ENCODE assay signal across 8 cellular contexts in the genomic region with DNA sequence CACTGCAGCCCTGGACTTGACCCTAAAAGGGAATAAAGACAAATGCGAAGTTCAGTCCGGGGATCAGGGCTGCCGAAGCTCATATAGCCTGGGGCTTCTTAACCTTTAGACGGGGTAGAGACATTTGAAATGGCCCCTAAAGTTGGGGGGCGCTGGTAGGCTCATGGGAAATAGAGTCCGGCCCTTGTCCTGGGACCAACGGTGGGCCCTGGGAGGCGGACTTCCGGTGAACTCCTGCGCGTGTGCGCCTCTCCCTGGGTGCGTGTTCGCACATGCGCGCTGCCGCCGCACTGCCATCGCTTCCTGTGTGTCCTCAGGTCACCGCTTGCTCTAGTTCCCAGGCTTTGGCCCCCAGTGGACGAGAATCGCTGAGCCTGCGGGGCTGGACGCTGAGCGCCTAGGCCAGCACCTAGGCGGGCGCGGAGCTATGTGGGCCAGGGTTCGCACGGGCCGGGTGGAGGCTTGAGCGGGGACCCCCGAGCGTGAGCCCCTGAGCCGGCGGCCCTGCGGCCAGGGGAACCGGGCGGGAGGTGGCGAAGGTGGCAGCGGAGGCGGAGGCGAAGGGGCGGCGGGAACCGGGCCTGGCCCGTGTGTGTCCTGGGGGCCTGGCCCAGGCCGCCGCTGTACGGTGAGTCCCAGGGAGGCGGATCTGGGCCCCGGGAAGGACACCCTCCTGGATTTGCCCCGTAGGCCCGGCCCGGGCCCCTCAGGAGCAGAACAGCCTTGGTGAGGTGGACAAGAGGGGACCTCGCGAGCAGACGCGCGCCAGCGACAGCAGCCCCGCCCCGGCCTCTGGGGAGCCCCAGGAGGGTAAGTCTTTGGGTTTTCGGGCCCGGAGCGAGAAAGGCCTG. TPM values are rescaled to one million over a fixed set of nuclear protein-coding genes. Genes with fewer than 3 reads are reported as not detected.
DNase-seq lines count a peak whose midpoint lies in the region; ATAC-seq, FAIRE-seq and TF ChIP-seq lines count a peak whose summit lies in the region.

No MANE protein-coding gene starts in this region.

- H2BK12ac ChIP-seq in H1 (ENCODE audit: low read depth, low read length), result no peak overlapping the region

- peak in 1 of 2 experiments; percentile 15; a peak in 2 of 4 replicates for TF ChIP-seq RAD21 in H1 (IDR thresholded peaks at IDR 0.05 in 1 of 2, conservative IDR thresholded peaks at IDR 0.05 in 1 of 2; ENCODE audit: low read depth in 2 of 2, low read length in 2 of 2)

- peak overlapping the region; percentile 66 to 96 (median 89) for H3K27ac Mint-ChIP-seq in CD8-positive, alpha-beta memory T cell

- no peak overlapping the region for H2BK20ac ChIP-seq in H1 (ENCODE audit: low read length)

- peaks cover 5% of the 10 kb centered on the region for H3K36me3 ChIP-seq in CD8-positive, alpha-beta memory T cell (ENCODE audit: insufficient read depth, low read length)
- H3K36me3 ChIP-seq in H1 (ENCODE audit: control insufficient read depth in 2 of 4, insufficient read depth in 4 of 4, low read length in 3 of 4) (peaks cover 0 to 18% (median 8%) of the 10 kb centered on the region in 4 experiments; a peak in 4 of 8 replicates), mesendoderm (ENCODE audit: control insufficient read depth, insufficient read depth, low read length) (no peaks in the 10 kb centered on the region)

- H4K91ac ChIP-seq in H1 (replicated peaks; ENCODE audit: insufficient read length, low read length), result no peak overlapping the region

- H3K4ac ChIP-seq in H1 (replicated peaks; ENCODE audit: insufficient read length, low read depth, low read length) (no peak overlapping the region), mesendoderm (ENCODE audit: low read depth, low read length) (peak overlapping the region; percentile 65)

- H3K4me2 ChIP-seq in H1 (ENCODE audit: insufficient read depth in 1 of 2, low read depth in 2 of 2, low read length in 2 of 2), result peak overlapping the region; percentile 52 to 76
- H3K4me2 ChIP-seq in mesendoderm (ENCODE audit: low read length), result peak overlapping the region; percentile 25

- no peak overlapping the region for H2BK15ac ChIP-seq in H1 (ENCODE audit: low read length)
- no peak overlapping the region for H2BK15ac ChIP-seq in mesendoderm (replicated peaks; ENCODE audit: low read depth)

- no peak for TF ChIP-seq CTCF in HL-60 (IDR thresholded peaks at IDR 0.05; ENCODE audit: insufficient read depth, low read length)
- TF ChIP-seq CTCF in H1 (IDR thresholded peaks at IDR 0.05; ENCODE audit: control extremely low read depth in 1 of 3, insufficient read depth in 1 of 3, low read depth in 1 of 3, low read length in 3 of 3), result no peak

- H3K56ac ChIP-seq in H1 (replicated peaks; ENCODE audit: insufficient read length, low read depth, low read length) (no peak overlapping the region), mesendoderm (ENCODE audit: low read length) (peak overlapping the region; percentile 94)

- H2AFZ ChIP-seq in H1 (ENCODE audit: low read length), result no peak overlapping the region

- peaks cover 2 to 3% of the 10 kb centered on the region in 2 donors for H3K27me3 Mint-ChIP-seq in CD8-positive, alpha-beta memory T cell

- peak overlapping the region; percentile 89 for H4K8ac ChIP-seq in H1 (ENCODE audit: extremely low read depth, insufficient read depth, low read length)
- H4K8ac ChIP-seq in mesendoderm (ENCODE audit: low read depth, low read length), result no peak overlapping the region

- CTCF ChIA-PET in CD8-positive, alpha-beta memory T cell (lab: Charles Lee), result no interaction called here
- CTCF ChIA-PET in H1 (lab: Charles Lee; ENCODE audit: partially characterized antibody), result interaction anchor here (0.8 to 1.1 kb wide), 2 partner anchors 11 to 108 kb away, joined by 3 read pairs; no protein-coding TSS in a partner anchor

- peaks cover 0 to 2% of the 10 kb centered on the region in 2 experiments for H4K20me1 ChIP-seq in H1 (replicated peaks in 1 of 2; ENCODE audit: control insufficient read depth in 1 of 2, insufficient read depth in 2 of 2, low read length in 2 of 2)

- peak; percentile 95 for ATAC-seq in GM19463 (IDR thresholded peaks at IDR 0.05; ENCODE audit: unreplicated experiment)

- no peak; a peak in 1 of 3 replicates for TF ChIP-seq EP300 in H1 (IDR thresholded peaks at IDR 0.05; ENCODE audit: borderline replicate concordance in 1 of 2, low read depth in 2 of 2, low read length in 2 of 2)

- WGBS in H1 (ENCODE audit: extremely low coverage in 1 of 2, insufficient coverage in 1 of 2, insufficient read length in 1 of 2, insufficient replicate concordance in 2 of 2, low coverage in 1 of 2, low lambda C conversion rate in 2 of 2, missing lambda C conversion rate in 1 of 2), 2 experiments, result 0% methylated on average over 58 of the region's 66 CpGs; no CpG with 5 or more reads in 1 of the 2 experiments
- WGBS in mesendoderm (ENCODE audit: extremely low coverage, insufficient coverage, low lambda C conversion rate), result no CpG with 5 or more reads among the region's 66 CpGs

- H4K5ac ChIP-seq in H1 (ENCODE audit: insufficient read length, low read depth, low read length) (peak overlapping the region; percentile 87), mesendoderm (ENCODE audit: low read length) (no peak overlapping the region)

- no peaks in the 10 kb centered on the region for H3K9me3 ChIP-seq in CD8-positive, alpha-beta memory T cell (ENCODE audit: low read length)
- no peaks in the 10 kb centered on the region for H3K9me3 ChIP-seq in H1 (ENCODE audit: insufficient read depth in 2 of 2, low read depth in 1 of 2, low read length in 1 of 2)

- H2AK5ac ChIP-seq in H1 (ENCODE audit: low read depth, low read length), result no peak overlapping the region
- no peak overlapping the region for H2AK5ac ChIP-seq in mesendoderm (ENCODE audit: low read length)

- DNase-seq in CD8-positive, alpha-beta memory T cell, result peak; percentile 67 to 87 (median 77)
- DNase-seq in HL-60 (ENCODE audit: low read depth in 1 of 2, low spot score in 1 of 2) (peak; percentile 86 to 92), H1 (ENCODE audit: low read depth in 1 of 2, low spot score in 2 of 2) (peak; percentile 93), mesendoderm (peak; percentile 97)
- DNase-seq in NK-92 treated with Interleukin-12 subunit alpha and Interleukin-12 subunit beta, amount 100 ng/mL, for 24 hours (lab: John Stamatoyannopoulos, UW), result peak; percentile 74
- peak; percentile 61 to 70 (median 67) for DNase-seq in activated CD8-positive, alpha-beta memory T cell treated with anti-CD3 and anti-CD28 coated beads for 48 hours (ENCODE audit: low read depth in 2 of 3, low spot score in 2 of 3)
- peak; percentile 68 for DNase-seq in stimulated activated CD8-positive, alpha-beta memory T cell treated with anti-CD3 and anti-CD28 coated beads, Interleukin-12 subunit alpha, Interleukin-12 subunit beta, amount 100 ng/mL, for 4 hours (ENCODE audit: low read depth)

- H3K14ac ChIP-seq in H1 (ENCODE audit: insufficient read length), result no peak overlapping the region

- H3K4me1 Mint-ChIP-seq in CD8-positive, alpha-beta memory T cell, result peaks cover 19 to 37% (median 27%) of the 10 kb centered on the region in 3 donors

- no peak for FAIRE-seq in H1 (lab: Jason Lieb, UNC)

- H3K79me2 ChIP-seq in H1 (ENCODE audit: control insufficient read depth in 1 of 2, insufficient read depth in 2 of 2, low read length in 2 of 2) (peaks cover 0 to 20% of the 10 kb centered on the region in 2 experiments; a peak in 2 of 4 replicates), mesendoderm (ENCODE audit: control insufficient read depth, insufficient read depth, low read length) (peaks cover 9% of the 10 kb centered on the region)

- H3K23me2 ChIP-seq in H1 (ENCODE audit: low read depth, low read length), result peaks cover 2% of the 10 kb centered on the region; the same call in 1 of the 2 replicates

- peaks cover 3 to 40% (median 12%) of the 10 kb centered on the region in 3 donors for H3K36me3 Mint-ChIP-seq in CD8-positive, alpha-beta memory T cell

- H2BK120ac ChIP-seq in H1 (replicated peaks; ENCODE audit: low read depth, low read length) (no peak overlapping the region), mesendoderm (ENCODE audit: low read depth, low read length) (no peak overlapping the region)

- peak overlapping the region; percentile 85 for H3K27ac ChIP-seq in CD8-positive, alpha-beta memory T cell (ENCODE audit: low read depth, low read length)
- H3K27ac ChIP-seq in HL-60 (replicated peaks), result peak overlapping the region; percentile 77
- H3K27ac ChIP-seq in H1 (ENCODE audit: low read depth, low read length), result peak overlapping the region; percentile 21; the same call in 1 of the 2 replicates
- no peak overlapping the region for H3K27ac ChIP-seq in mesendoderm (ENCODE audit: low read depth, low read length)

- H2BK5ac ChIP-seq in H1 (ENCODE audit: low read depth, low read length), result no peak overlapping the region; the same call in 1 of the 2 replicates
- H2BK5ac ChIP-seq in mesendoderm (ENCODE audit: low read length), result no peak overlapping the region

- peak overlapping the region; percentile 75 for H3K4me3 ChIP-seq in CD8-positive, alpha-beta memory T cell (ENCODE audit: low read length)
- H3K4me3 ChIP-seq in HL-60 (replicated peaks; ENCODE audit: insufficient read depth, low read length) (peak overlapping the region; percentile 81), H1 (ENCODE audit: extremely low read depth in 1 of 4, insufficient read depth in 2 of 4, low read depth in 3 of 4, low read length in 4 of 4) (peak overlapping the region; percentile 68 to 96 (median 82)), mesendoderm (ENCODE audit: low read length) (peak overlapping the region; percentile 90)

- H3K9me3 Mint-ChIP-seq in CD8-positive, alpha-beta memory T cell, result no peaks in the 10 kb centered on the region

- no peak overlapping the region for H3K23ac ChIP-seq in H1 (ENCODE audit: insufficient read length)
- H3K23ac ChIP-seq in mesendoderm (ENCODE audit: low read length), result no peak overlapping the region

- peak overlapping the region; percentile 57 to 74 (median 60); a peak in 6 of 7 replicates for H3K9ac ChIP-seq in H1 (replicated peaks in 1 of 4; ENCODE audit: extremely low read depth in 1 of 4, low read depth in 3 of 4, low read length in 3 of 4)
- H3K9ac ChIP-seq in mesendoderm (ENCODE audit: low read length), result peak overlapping the region; percentile 94

- no peaks in the 10 kb centered on the region for H3K27me3 ChIP-seq in CD8-positive, alpha-beta memory T cell (ENCODE audit: insufficient read depth, low read length, poor library complexity, severe bottlenecking)
- H3K27me3 ChIP-seq in HL-60 (ENCODE audit: insufficient read depth, poor library complexity, severe bottlenecking), result no peaks in the 10 kb centered on the region
- H3K27me3 ChIP-seq in H1 (replicated peaks in 1 of 4; ENCODE audit: control insufficient read depth in 3 of 4, extremely low read depth in 1 of 4, insufficient read depth in 3 of 4, low read length in 3 of 4), result no peaks in the 10 kb centered on the region
- H3K27me3 ChIP-seq in mesendoderm (ENCODE audit: insufficient read depth, low read length, poor library complexity), result no peaks in the 10 kb centered on the region

- H3K18ac ChIP-seq in H1 (ENCODE audit: extremely low read depth, low read length) (no peak overlapping the region), mesendoderm (ENCODE audit: low read length) (peak overlapping the region; percentile 23)

- H3K79me1 ChIP-seq in H1 (ENCODE audit: low read depth, low read length) (no peaks in the 10 kb centered on the region), mesendoderm (ENCODE audit: low read length) (no peaks in the 10 kb centered on the region)

- peak in 1 of 2 experiments; percentile 60; a peak in 1 of 3 replicates for TF ChIP-seq POLR2A in H1 (IDR thresholded peaks at IDR 0.05; ENCODE audit: control extremely low read depth in 1 of 2, low read depth in 2 of 2, low read length in 2 of 2)

- H3K4me3 Mint-ChIP-seq in CD8-positive, alpha-beta memory T cell, result peak overlapping the region; percentile 88 to 98 (median 92)

- POLR2A ChIA-PET in CD8-positive, alpha-beta memory T cell (lab: Charles Lee), result no interaction called here
- POLR2A ChIA-PET in H1 (lab: Charles Lee; ENCODE audit: partially characterized antibody), result interaction anchor here (1.2 kb wide), 1 partner anchor 88 kb away, joined by 4 read pairs; no protein-coding TSS in a partner anchor

- H3K4me1 ChIP-seq in CD8-positive, alpha-beta memory T cell (ENCODE audit: insufficient read depth, low read length), result peaks cover 12% of the 10 kb centered on the region
- H3K4me1 ChIP-seq in H1 (replicated peaks in 1 of 4; ENCODE audit: control insufficient read depth in 3 of 4, insufficient read depth in 4 of 4, low read length in 3 of 4) (peaks cover 0 to 4% (median 0%) of the 10 kb centered on the region in 4 experiments; a peak in 1 of 7 replicates), mesendoderm (ENCODE audit: control insufficient read depth, low read depth, low read length) (no peaks in the 10 kb centered on the region)

RNA-seq across cellular contexts. Expression of gene ZNF12, which starts 23.0 kb away (rescaled TPM):
- 10 to 100 TPM; 18.8 to 19.4 TPM for total RNA-seq in CD8-positive, alpha-beta memory T cell
- polyA plus RNA-seq in CD8-positive, alpha-beta memory T cell, result 34.5 TPM
- total RNA-seq in H1 (2021; fragmentation: NEBNext Ultra II Directional; extraction: Animal tissue kit (Norgen Biotek cat#: 25700)), result 16.2 and 16.8 TPM in 2 replicates
- 5.0 and 6.7 TPM in 2 replicates for polyA plus RNA-seq in H1 (2011; rRNA removed)
- polyA plus RNA-seq in H1 (2011; cell fraction: cytosol; rRNA removed), result 8.1 TPM
- polyA plus RNA-seq in H1 (2011; cell fraction: nucleus; rRNA removed), result 13.2 TPM
- polyA plus RNA-seq in H1 (2012, experiment 1 of 2), result 4.8 to 10.1 TPM (median 6.5 TPM) in 4 replicates
- polyA plus RNA-seq in H1 (2012, experiment 2 of 2), result 0.54 TPM
- 10.3 TPM for polyA plus RNA-seq in H1 (2013, experiment 1 of 2)
- 10.2 TPM for polyA plus RNA-seq in H1 (2013, experiment 2 of 2)
- polyA minus RNA-seq in H1 (2011; rRNA and poly(A)+ RNA removed), result 12.9 and 21.0 TPM in 2 replicates
- polyA minus RNA-seq in H1 (2011; cell fraction: cytosol; rRNA and poly(A)+ RNA removed), result 16.0 TPM
- 23.3 TPM for polyA minus RNA-seq in H1 (2011; cell fraction: nucleus; rRNA and poly(A)+ RNA removed)
- 8.4 TPM for polyA plus RNA-seq in mesendoderm (2013, experiment 1 of 2)
- polyA plus RNA-seq in mesendoderm (2013, experiment 2 of 2), result 7.7 TPM

RNA-seq across cellular contexts. Expression of gene RSPH10B2, which starts 24.2 kb away (rescaled TPM):
- total RNA-seq in CD8-positive, alpha-beta memory T cell, result 1 to 10 TPM in 1 of 2 experiments, under 1 TPM in 1; 0.09 to 1.0 TPM
- polyA plus RNA-seq in CD8-positive, alpha-beta memory T cell, result not detected
- 0.35 and 0.52 TPM in 2 replicates for total RNA-seq in H1 (2021; fragmentation: NEBNext Ultra II Directional; extraction: Animal tissue kit (Norgen Biotek cat#: 25700))
- polyA plus RNA-seq in H1 (2011; rRNA removed), result 0.14 and 0.20 TPM in 2 replicates
- polyA plus RNA-seq in H1 (2011; cell fraction: cytosol; rRNA removed), result 0.18 TPM
- polyA plus RNA-seq in H1 (2011; cell fraction: nucleus; rRNA removed), result not detected
- polyA plus RNA-seq in H1 (2012, experiment 1 of 2), result 0.25 to 0.88 TPM in 2 of 4 replicates, not detected in the others
- not detected for polyA plus RNA-seq in H1 (2012, experiment 2 of 2)
- polyA plus RNA-seq in H1 (2013, experiment 1 of 2), result 0.12 TPM
- 0.18 TPM for polyA plus RNA-seq in H1 (2013, experiment 2 of 2)
- 0.27 and 0.50 TPM in 2 replicates for polyA minus RNA-seq in H1 (2011; rRNA and poly(A)+ RNA removed)
- 0.44 TPM for polyA minus RNA-seq in H1 (2011; cell fraction: cytosol; rRNA and poly(A)+ RNA removed)
- polyA minus RNA-seq in H1 (2011; cell fraction: nucleus; rRNA and poly(A)+ RNA removed), result 1.8 TPM
- 0.22 TPM for polyA plus RNA-seq in mesendoderm (2013, experiment 1 of 2)
- 0.06 TPM for polyA plus RNA-seq in mesendoderm (2013, experiment 2 of 2)
